Comparison of ENCODE assay signal across 19 cellular contexts in the genomic region with DNA sequence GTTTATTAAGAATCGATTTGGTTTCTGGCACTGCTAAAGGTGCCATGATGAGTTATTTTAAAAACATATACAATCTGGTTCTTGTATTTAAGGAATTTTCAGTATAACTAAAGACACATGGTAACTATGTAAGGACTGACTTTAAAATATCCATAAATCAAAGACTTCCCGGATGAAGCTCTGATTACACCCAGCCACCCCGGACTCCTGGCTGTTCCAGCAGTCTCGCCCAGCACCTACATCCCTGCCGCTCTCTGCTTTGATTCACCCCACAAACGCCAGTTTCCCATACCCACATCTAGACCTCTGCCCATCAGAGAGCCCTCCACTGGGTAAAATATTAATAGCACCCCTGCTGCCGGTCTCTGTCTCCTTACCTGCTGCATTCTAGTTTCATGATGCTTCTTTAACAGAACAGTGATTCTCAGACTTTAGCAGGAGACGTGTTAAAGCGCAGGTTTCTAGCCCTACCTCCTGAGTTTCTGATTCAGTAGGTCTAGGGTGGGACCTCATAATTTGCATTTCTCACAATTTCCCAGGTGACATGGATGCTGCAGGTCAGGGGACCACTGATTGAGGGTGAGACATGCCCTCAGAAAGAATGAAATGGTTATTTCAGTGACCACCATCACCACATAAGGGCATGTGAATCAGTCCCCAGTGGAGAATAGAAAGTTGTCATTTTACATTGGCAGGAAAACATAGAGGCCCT.
DNase-seq lines count a peak whose midpoint lies in the region; ATAC-seq and TF ChIP-seq lines count a peak whose summit lies in the region.
"Had no signal": no experiment of that assay in that cellular context is flagged by ENCODE, and none has a peak within 500 bp of the region (broad histone marks: within the 10 kb centered on the region; RNA-seq: fewer than 3 reads in every experiment).

No MANE protein-coding gene starts in this region.

- H3K4me3 ChIP-seq in GM06990 (replicated peaks; ENCODE audit: low read depth, low read length) (no peak overlapping the region), MM.1S (ENCODE audit: low read length) (no peak overlapping the region), neural progenitor cell (no peak overlapping the region)
- H3K4me3 ChIP-seq: gastroesophageal sphincter, sigmoid colon, upper lobe of right lung had no signal

- no peak overlapping the region for H3K4me2 ChIP-seq in MM.1S (ENCODE audit: low read depth, low read length)
- no peak overlapping the region for H3K4me2 ChIP-seq in neural progenitor cell

- H3K27me3 ChIP-seq in GM06990 (replicated peaks; ENCODE audit: control insufficient read depth, insufficient read depth, low read length) (no peaks in the 10 kb centered on the region), MM.1S (replicated peaks; ENCODE audit: insufficient read depth, low read length) (no peaks in the 10 kb centered on the region), neural progenitor cell (no peaks in the 10 kb centered on the region)
- H3K27me3 ChIP-seq: gastroesophageal sphincter, sigmoid colon, upper lobe of right lung had no signal

- H4K20me1 ChIP-seq in MM.1S (ENCODE audit: insufficient read depth, low read length): no peaks in the 10 kb centered on the region
- no peaks in the 10 kb centered on the region for H4K20me1 ChIP-seq in neural progenitor cell (ENCODE audit: low read depth)

- no peaks in the 10 kb centered on the region for H3K4me1 ChIP-seq in MM.1S (ENCODE audit: low read length)
- H3K4me1 ChIP-seq in neural progenitor cell: no peaks in the 10 kb centered on the region
- H3K4me1 ChIP-seq: gastroesophageal sphincter, upper lobe of right lung had no signal

- no peaks in the 10 kb centered on the region for H3K9me3 ChIP-seq in MM.1S (replicated peaks; ENCODE audit: insufficient read depth, low read length)
- no peaks in the 10 kb centered on the region for H3K9me3 ChIP-seq in neural progenitor cell (ENCODE audit: low read depth)
- H3K9me3 ChIP-seq: gastroesophageal sphincter, sigmoid colon, upper lobe of right lung had no signal

- peaks cover 2% of the 10 kb centered on the region for H3K27me3 Mint-ChIP-seq in neural progenitor cell (ENCODE audit: insufficient read depth, low read depth)

- H3K27ac Mint-ChIP-seq in neural progenitor cell: no peak overlapping the region
- H3K27ac Mint-ChIP-seq: activated CD4-positive, alpha-beta T cell treated with anti-CD3 and anti-CD28 coated beads, Interleukin-2, amount 10 ng/mL, durations not matched to agents 24 days and 14 days; immature natural killer cell had no signal

- peaks cover 4% of the 10 kb centered on the region for H3K36me3 Mint-ChIP-seq in neural progenitor cell

- H3K9me2 ChIP-seq in MM.1S (replicated peaks; ENCODE audit: insufficient read depth, low read length): no peaks in the 10 kb centered on the region

- H2AFZ ChIP-seq in MM.1S (ENCODE audit: low read length): no peak overlapping the region
- H2AFZ ChIP-seq in neural progenitor cell (replicated peaks): no peak overlapping the region

- DNase-seq in GM06990 (ENCODE audit: extremely low read depth, insufficient read length) (no peak), MM.1S (no peak), GOT3 (lab: John Stamatoyannopoulos, UW) (no peak), neural progenitor cell (ENCODE audit: low spot score) (no peak), SK-N-DZ (ENCODE audit: low spot score) (no peak), SKM-1 (lab: John Stamatoyannopoulos, UW; ENCODE audit: unreplicated experiment) (no peak)
- DNase-seq: activated CD4-positive, alpha-beta T cell treated with anti-CD3 and anti-CD28 coated beads, Interleukin-2, amount 10 ng/mL, durations not matched to agents 24 days and 14 days; activated T-cell treated with anti-CD3 and anti-CD28 coated beads, Interleukin-2, amount 50 U/mL, for 48 hours; cerebellar nuclear complex; DMS79 treated with DMSO at 0.1 percent for 48 hours; immature natural killer cell; mammary epithelial cell; NCI-H2081 treated with DMSO at 0.1 percent for 48 hours; sigmoid colon; stimulated activated CD4-positive, alpha-beta T cell treated with anti-CD3 and anti-CD28 coated beads, Interleukin-4, amount 100 ng/mL, for 24 hours; upper lobe of right lung had no signal

- no peak overlapping the region for H3K4me3 Mint-ChIP-seq in neural progenitor cell
- H3K4me3 Mint-ChIP-seq: activated CD4-positive, alpha-beta T cell treated with anti-CD3 and anti-CD28 coated beads, Interleukin-2, amount 10 ng/mL, durations not matched to agents 24 days and 14 days; immature natural killer cell had no signal

- no peak overlapping the region for H3K9ac ChIP-seq in MM.1S (ENCODE audit: low read length)
- H3K9ac ChIP-seq in neural progenitor cell: no peak overlapping the region

- no peaks in the 10 kb centered on the region for H3K36me3 ChIP-seq in GM06990 (ENCODE audit: control insufficient read depth, insufficient read depth, low read length)
- H3K36me3 ChIP-seq in MM.1S (replicated peaks; ENCODE audit: insufficient read depth, low read length): no peaks in the 10 kb centered on the region
- no peaks in the 10 kb centered on the region for H3K36me3 ChIP-seq in neural progenitor cell
- H3K36me3 ChIP-seq: gastroesophageal sphincter, sigmoid colon, upper lobe of right lung had no signal

- no peaks in the 10 kb centered on the region for H3K4me1 Mint-ChIP-seq in neural progenitor cell
- H3K4me1 Mint-ChIP-seq: activated CD4-positive, alpha-beta T cell treated with anti-CD3 and anti-CD28 coated beads, Interleukin-2, amount 10 ng/mL, durations not matched to agents 24 days and 14 days; immature natural killer cell had no signal

- H3K79me2 ChIP-seq in MM.1S (ENCODE audit: low read length) (no peaks in the 10 kb centered on the region), neural progenitor cell (ENCODE audit: low read depth) (no peaks in the 10 kb centered on the region)

- H3F3A ChIP-seq in MM.1S (ENCODE audit: insufficient read depth, low read length): no peaks in the 10 kb centered on the region
- H3F3A ChIP-seq in neural progenitor cell (ENCODE audit: low read depth): no peaks in the 10 kb centered on the region

- peak; percentile 11 for TF ChIP-seq CTCF in GM06990 (IDR thresholded peaks at IDR 0.05; ENCODE audit: insufficient read depth, low read length, poor library complexity, severe bottlenecking)
- 0 out of 2 replicates have a peak, but pooled peaks have one; percentile 3 for TF ChIP-seq CTCF in MM.1S (IDR thresholded peaks at IDR 0.05; ENCODE audit: low read length)
- no peak for TF ChIP-seq CTCF in neural progenitor cell (IDR thresholded peaks at IDR 0.05)

- peaks cover 3% of the 10 kb centered on the region for H3K9me3 Mint-ChIP-seq in neural progenitor cell
- H3K9me3 Mint-ChIP-seq: activated CD4-positive, alpha-beta T cell treated with anti-CD3 and anti-CD28 coated beads, Interleukin-2, amount 10 ng/mL, durations not matched to agents 24 days and 14 days had no signal

- ATAC-seq in GM19463 (IDR thresholded peaks at IDR 0.05; ENCODE audit: unreplicated experiment) (peak; percentile 88), HG02870 (IDR thresholded peaks at IDR 0.05; ENCODE audit: unreplicated experiment) (peak; percentile 75)
- ATAC-seq: gastroesophageal sphincter, upper lobe of right lung had no signal

- H3K27ac ChIP-seq in MM.1S (ENCODE audit: low read length) (no peak overlapping the region), neural progenitor cell (no peak overlapping the region)
- H3K27ac ChIP-seq: gastroesophageal sphincter, sigmoid colon, upper lobe of right lung had no signal
